ENCODE assay signal across 24 cellular contexts in genomic region chr2:1621501-1621900, GRCh38.
"Had no signal": no experiment of that assay in that cellular context is flagged by ENCODE, and none has a peak within 500 bp of the region (broad histone marks: within the 10 kb centered on the region; RNA-seq: fewer than 3 reads in every experiment).

No MANE protein-coding gene starts in this region.

- DNase-seq: activated B cell treated with CpG ODN at 0.5 μM for 24 hours; activated CD4-positive, alpha-beta T cell treated with anti-CD3 and anti-CD28 coated beads for 1 hour; activated CD4-positive, alpha-beta T cell treated with anti-CD3 and anti-CD28 coated beads, Interleukin-2, amount 10 ng/mL, durations not matched to agents 24 days and 14 days; activated CD4-positive, alpha-beta T cell treated with anti-CD3 and anti-CD28 coated beads, Interleukin-2, amount 50 U/mL, for 48 hours; activated CD8-positive, alpha-beta memory T cell treated with anti-CD3 and anti-CD28 coated beads, Interleukin-2, amount 10 ng/mL, durations not matched to agents 7 days and 5 days; activated effector memory CD4-positive, alpha-beta T cell treated with Interleukin-2 at 50 U/mL for 16 hours; activated naive CD4-positive, alpha-beta T cell; activated T-cell treated with anti-CD3 and anti-CD28 coated beads, Interleukin-2, amount 50 U/mL, for 24 hours; caudate nucleus; Kasumi-1; NCI-H1048; NCI-H1417; NCI-H1694; NCI-H2029; NCI-H2107; NCI-H2171 treated with DMSO at 0.1 percent for 48 hours; NCI-H226; NCI-H526 treated with DMSO at 0.1 percent for 48 hours; NK-92 treated with Interleukin-12 subunit alpha and Interleukin-12 subunit beta, amount 100 ng/mL, for 24 hours; OCI-M1; Peyer's patch; Right ventricle myocardium superior; SJCRH30 had no signal

- H3K27ac ChIP-seq: breast epithelium, Peyer's patch, SJCRH30 had no signal

- ATAC-seq: activated CD8-positive, alpha-beta memory T cell treated with anti-CD3 and anti-CD28 coated beads, Interleukin-2, amount 10 ng/mL, durations not matched to agents 7 days and 5 days had no signal
